ENCODE assay signal across 12 cellular contexts in genomic region chr22:38215156-38216038, GRCh38. TPM values are rescaled to one million over a fixed set of nuclear protein-coding genes. Genes with fewer than 3 reads are reported as not detected.
A peak's percentile ranks its signal among the peaks of the same experiment; 100 is the strongest.
DNase-seq lines count a peak whose midpoint lies in the region; ATAC-seq and TF ChIP-seq lines count a peak whose summit lies in the region.
"Had no signal": no experiment of that assay in that cellular context is flagged by ENCODE, and none has a peak within 500 bp of the region (broad histone marks: within the 10 kb centered on the region; RNA-seq: fewer than 3 reads in every experiment).

No MANE protein-coding gene starts in this region.

- H3K14ac ChIP-seq in mesenchymal stem cell (ENCODE audit: low read length in 2 of 2), result peak overlapping the region in 1 of 2 experiments; percentile 6

- H2BK5ac ChIP-seq in mesenchymal stem cell (ENCODE audit: low read depth, low read length, poor library complexity, severe bottlenecking), result no peak overlapping the region

- H2BK120ac ChIP-seq in mesenchymal stem cell (ENCODE audit: low read depth, low read length), result no peak overlapping the region

- no peak overlapping the region for H4K91ac ChIP-seq in mesenchymal stem cell (ENCODE audit: low read length)

- peaks cover 0 to 4% of the 10 kb centered on the region in 2 donors for H3K36me3 Mint-ChIP-seq in activated T-cell treated with anti-CD3 and anti-CD28 coated beads, Interleukin-2, amount 50 U/mL, for 72 hours (ENCODE audit: insufficient read depth in 2 of 2)
- H3K36me3 Mint-ChIP-seq in activated T-cell treated with anti-CD3 and anti-CD28 coated beads, Interleukin-2, amount 50 U/mL, for 4 hours (ENCODE audit: insufficient read depth), result no peaks in the 10 kb centered on the region
- peaks cover 3% of the 10 kb centered on the region for H3K36me3 Mint-ChIP-seq in WTC11

- no peak for ATAC-seq in activated T-cell treated with anti-CD3 and anti-CD28 coated beads, Interleukin-2, amount 50 U/mL, for 72 hours (replicated peaks in 1 of 2)
- ATAC-seq in activated T-cell treated with anti-CD3 and anti-CD28 coated beads, Interleukin-2, amount 50 U/mL, for 4 hours, result no peak
- no peak for ATAC-seq in WTC11
- ATAC-seq in thoracic aorta (ENCODE audit: insufficient number of reproducible peaks, low FRiP score, low read depth), result no peak
- ATAC-seq in GM21423 (IDR thresholded peaks at IDR 0.05; ENCODE audit: unreplicated experiment), result no peak

- POLR2A ChIA-PET in WTC11 (lab: Charles Lee), result interaction anchor here (1.0 to 1.5 kb wide), 3 partner anchors 12 to 71 kb away, joined by 3 to 6 read pairs (median 5); partner anchors contain the start of gene MAFF

- CTCF ChIA-PET in WTC11 (lab: Charles Lee), result interaction anchor here (0.8 to 4.0 kb wide), 8 partner anchors 10 to 163 kb away, joined by 3 to 24 read pairs (median 7); no protein-coding TSS in a partner anchor

- H3K9me3 ChIP-seq in mesenchymal stem cell (ENCODE audit: control insufficient read depth, low read length) (no peaks in the 10 kb centered on the region), thoracic aorta (no peaks in the 10 kb centered on the region)
- H3K9me3 ChIP-seq: esophagus muscularis mucosa had no signal

- H2BK12ac ChIP-seq in mesenchymal stem cell (ENCODE audit: low read length in 2 of 2), result peak overlapping the region in 1 of 2 experiments; percentile 12

- no peak overlapping the region for H2AK5ac ChIP-seq in mesenchymal stem cell (ENCODE audit: low read length, severe bottlenecking)

- H3K4me2 ChIP-seq in mesenchymal stem cell (ENCODE audit: low read length, poor library complexity, severe bottlenecking), result no peak overlapping the region

- H3K4me3 Mint-ChIP-seq in activated T-cell treated with anti-CD3 and anti-CD28 coated beads, Interleukin-2, amount 50 U/mL, for 72 hours, result peak overlapping the region; percentile 7 to 42
- H3K4me3 Mint-ChIP-seq in activated T-cell treated with anti-CD3 and anti-CD28 coated beads, Interleukin-2, amount 50 U/mL, for 4 hours, result no peak overlapping the region
- peak overlapping the region; percentile 61 for H3K4me3 Mint-ChIP-seq in WTC11
- H3K4me3 Mint-ChIP-seq: activated CD8-positive, alpha-beta memory T cell treated with anti-CD3 and anti-CD28 coated beads, Interleukin-2, amount 10 ng/mL, durations not matched to agents 7 days and 5 days; stimulated activated naive CD8-positive, alpha-beta T cell treated with anti-CD3 and anti-CD28 coated beads, Interleukin-15, Interleukin-2, amounts not matched to agents 100 ng/mL and 50 ng/mL, for 24 hours had no signal

- no peak for DNase-seq in activated T-cell treated with anti-CD3 and anti-CD28 coated beads, Interleukin-2, amount 50 U/mL, for 72 hours
- DNase-seq in activated T-cell treated with anti-CD3 and anti-CD28 coated beads, Interleukin-2, amount 50 U/mL, for 4 hours, result no peak
- DNase-seq in WTC11 (ENCODE audit: low spot score), result no peak
- peak; percentile 37 for DNase-seq in mesenchymal stem cell
- no peak for DNase-seq in thoracic aorta (ENCODE audit: low spot score)
- no peak for DNase-seq in RKO (ENCODE audit: low spot score)
- DNase-seq in UCSD-AML1 (lab: John Stamatoyannopoulos, UW; ENCODE audit: unreplicated experiment), result no peak
- DNase-seq: EL had no signal

- H3K27me3 Mint-ChIP-seq in activated T-cell treated with anti-CD3 and anti-CD28 coated beads, Interleukin-2, amount 50 U/mL, for 72 hours (ENCODE audit: low read depth), result no peaks in the 10 kb centered on the region
- H3K27me3 Mint-ChIP-seq in activated T-cell treated with anti-CD3 and anti-CD28 coated beads, Interleukin-2, amount 50 U/mL, for 4 hours (ENCODE audit: low read depth), result no peaks in the 10 kb centered on the region
- H3K27me3 Mint-ChIP-seq in WTC11 (ENCODE audit: low read depth), result peaks cover 29% of the 10 kb centered on the region
- H3K27me3 Mint-ChIP-seq: stimulated activated naive CD8-positive, alpha-beta T cell treated with anti-CD3 and anti-CD28 coated beads, Interleukin-15, Interleukin-2, amounts not matched to agents 100 ng/mL and 50 ng/mL, for 24 hours had no signal

- TF ChIP-seq CTCF in WTC11 (IDR thresholded peaks at IDR 0.05) (no peak), thoracic aorta (IDR thresholded peaks at IDR 0.05) (no peak)

- H3K36me3 ChIP-seq in mesenchymal stem cell (ENCODE audit: control insufficient read depth in 1 of 2, insufficient read depth in 2 of 2, low read depth in 1 of 2, low read length in 2 of 2) (peaks cover 29 to 44% of the 10 kb centered on the region in 2 experiments), thoracic aorta (peaks cover 4% of the 10 kb centered on the region)

- H3K27ac Mint-ChIP-seq in activated T-cell treated with anti-CD3 and anti-CD28 coated beads, Interleukin-2, amount 50 U/mL, for 72 hours, result no peak overlapping the region
- peak overlapping the region; percentile 60; the same call in 1 of the 2 replicates for H3K27ac Mint-ChIP-seq in WTC11
- H3K27ac Mint-ChIP-seq: activated CD8-positive, alpha-beta memory T cell treated with anti-CD3 and anti-CD28 coated beads, Interleukin-2, amount 10 ng/mL, durations not matched to agents 7 days and 5 days; stimulated activated naive CD8-positive, alpha-beta T cell treated with anti-CD3 and anti-CD28 coated beads, Interleukin-15, Interleukin-2, amounts not matched to agents 100 ng/mL and 50 ng/mL, for 24 hours had no signal

- 78% methylated on average over 10 of the region's 11 CpGs for WGBS in mesenchymal stem cell

- H3K4ac ChIP-seq in mesenchymal stem cell (ENCODE audit: low read depth in 1 of 2, low read length in 2 of 2), result no peak overlapping the region

- no peaks in the 10 kb centered on the region for H3K9me3 Mint-ChIP-seq in activated T-cell treated with anti-CD3 and anti-CD28 coated beads, Interleukin-2, amount 50 U/mL, for 72 hours
- H3K9me3 Mint-ChIP-seq in activated T-cell treated with anti-CD3 and anti-CD28 coated beads, Interleukin-2, amount 50 U/mL, for 4 hours, result no peaks in the 10 kb centered on the region
- no peaks in the 10 kb centered on the region for H3K9me3 Mint-ChIP-seq in WTC11
- H3K9me3 Mint-ChIP-seq: stimulated activated naive CD8-positive, alpha-beta T cell treated with anti-CD3 and anti-CD28 coated beads, Interleukin-15, Interleukin-2, amounts not matched to agents 100 ng/mL and 50 ng/mL, for 24 hours had no signal

- H4K8ac ChIP-seq in mesenchymal stem cell (ENCODE audit: low read length), result no peak overlapping the region

- H3K4me1 ChIP-seq in mesenchymal stem cell (ENCODE audit: control insufficient read depth, insufficient read depth, low read depth, low read length) (peaks cover 33% of the 10 kb centered on the region), thoracic aorta (ENCODE audit: control insufficient read depth in 1 of 2, low read depth in 2 of 2) (peaks cover 22 to 43% of the 10 kb centered on the region in 2 donors)

- H3K4me3 ChIP-seq in mesenchymal stem cell (ENCODE audit: insufficient read depth in 1 of 2, low read depth in 1 of 2, low read length in 2 of 2) (no peak overlapping the region), thoracic aorta (no peak overlapping the region)

- H3K79me1 ChIP-seq in mesenchymal stem cell (replicated peaks; ENCODE audit: low read length, poor library complexity, severe bottlenecking), result peaks cover 29% of the 10 kb centered on the region

- no peak overlapping the region for H2AFZ ChIP-seq in mesenchymal stem cell (ENCODE audit: low read depth, low read length)

- no peak overlapping the region for H3K23ac ChIP-seq in mesenchymal stem cell (ENCODE audit: low read length in 2 of 2)

- peak overlapping the region; percentile 33 for H2BK15ac ChIP-seq in mesenchymal stem cell (ENCODE audit: low read depth, poor library complexity, severe bottlenecking)

- H3K27ac ChIP-seq in mesenchymal stem cell (ENCODE audit: low read length, poor library complexity, severe bottlenecking), result no peak overlapping the region
- H3K27ac ChIP-seq in thoracic aorta, result peak overlapping the region; percentile 29 to 45

- H3K9ac ChIP-seq in mesenchymal stem cell (ENCODE audit: low read length), result peak overlapping the region; percentile 36

- no peaks in the 10 kb centered on the region for H3K27me3 ChIP-seq in mesenchymal stem cell (ENCODE audit: control insufficient read depth in 1 of 2, insufficient read depth in 1 of 2, low read length in 2 of 2)
- H3K27me3 ChIP-seq in thoracic aorta (replicated peaks; ENCODE audit: insufficient read depth), result no peaks in the 10 kb centered on the region
- H3K27me3 ChIP-seq: esophagus muscularis mucosa had no signal

- peak overlapping the region in 1 of 2 experiments; percentile 42 for H3K18ac ChIP-seq in mesenchymal stem cell (ENCODE audit: low read depth in 1 of 2, low read length in 2 of 2)

- H3K4me1 Mint-ChIP-seq in activated T-cell treated with anti-CD3 and anti-CD28 coated beads, Interleukin-2, amount 50 U/mL, for 72 hours (ENCODE audit: low read depth), result peaks cover 38% of the 10 kb centered on the region
- peaks cover 31% of the 10 kb centered on the region for H3K4me1 Mint-ChIP-seq in activated T-cell treated with anti-CD3 and anti-CD28 coated beads, Interleukin-2, amount 50 U/mL, for 4 hours (ENCODE audit: low read depth)
- peaks cover 24% of the 10 kb centered on the region for H3K4me1 Mint-ChIP-seq in WTC11

TF ChIP-seq in WTC11, 78 proteins besides CTCF, POLR2A, EP300 and RAD21 (continues in another document):
- no peak for TF ChIP-seq NR2C2 (CRISPR knock-in tag; IDR thresholded peaks at IDR 0.05)

RNA-seq across cellular contexts. Expression of gene MAFF, which starts 13.6 kb away (rescaled TPM):
- total RNA-seq in activated T-cell treated with anti-CD3 and anti-CD28 coated beads, Interleukin-2, amount 50 U/mL, for 72 hours, result 10 to 100 TPM; 15.6 to 20.3 TPM
- 10 to 100 TPM in 2 of 3 donors, 1 to 10 TPM in 1; 8.9 to 12.2 (median 10.7) TPM for total RNA-seq in activated T-cell treated with anti-CD3 and anti-CD28 coated beads, Interleukin-2, amount 50 U/mL, for 4 hours
- total RNA-seq in WTC11 (2021) (4.6 to 6.1 TPM (median 5.7 TPM) in 3 replicates), thoracic aorta (100 to 1,000 TPM in 1 of 2 donors, 10 to 100 TPM in 1; 97.6 to 111 TPM)
- 9.1 TPM for polyA plus RNA-seq in mesenchymal stem cell (2013, experiment 1 of 2)
- 8.8 TPM for polyA plus RNA-seq in mesenchymal stem cell (2013, experiment 2 of 2)

RNA-seq across cellular contexts. Expression of gene PLA2G6, which starts 33.8 kb away (rescaled TPM):
- 100 to 1,000 TPM in 1 of 2 donors, 10 to 100 TPM in 1; 87.5 to 102 TPM for total RNA-seq in activated T-cell treated with anti-CD3 and anti-CD28 coated beads, Interleukin-2, amount 50 U/mL, for 72 hours
- total RNA-seq in activated T-cell treated with anti-CD3 and anti-CD28 coated beads, Interleukin-2, amount 50 U/mL, for 4 hours, result 10 to 100 TPM; 18.1 to 29.8 (median 22.0) TPM
- total RNA-seq in WTC11 (2021), result 29.9 to 44.1 TPM (median 37.6 TPM) in 3 replicates
- 3.7 TPM for polyA plus RNA-seq in mesenchymal stem cell (2013, experiment 1 of 2)
- 4.4 TPM for polyA plus RNA-seq in mesenchymal stem cell (2013, experiment 2 of 2)
- 10 to 100 TPM; 27.4 to 50.4 TPM for total RNA-seq in thoracic aorta

RNA-seq across cellular contexts. Expression of gene TMEM184B, which starts 57.4 kb away (rescaled TPM):
- total RNA-seq in activated T-cell treated with anti-CD3 and anti-CD28 coated beads, Interleukin-2, amount 50 U/mL, for 72 hours, result 10 to 100 TPM; 22.9 to 27.5 TPM
- total RNA-seq in activated T-cell treated with anti-CD3 and anti-CD28 coated beads, Interleukin-2, amount 50 U/mL, for 4 hours, result 10 to 100 TPM; 26.5 to 33.5 (median 27.8) TPM
- 85.9 to 89.7 TPM (median 88.1 TPM) in 3 replicates for total RNA-seq in WTC11 (2021)
- 71.3 TPM for polyA plus RNA-seq in mesenchymal stem cell (2013, experiment 1 of 2)
- polyA plus RNA-seq in mesenchymal stem cell (2013, experiment 2 of 2), result 71.6 TPM
- 100 to 1,000 TPM; 134 to 254 TPM for total RNA-seq in thoracic aorta

Comparison
In these comparisons a context has a peak if more than half of its experiments do, and no peak if none do; other contexts are left out.
1. RNA of gene MAFF, which starts 13.6 kb away (total RNA-seq): 97.6 to 111 TPM in thoracic aorta; 15.6 to 20.3 TPM in activated T-cell treated with anti-CD3 and anti-CD28 coated beads, Interleukin-2, amount 50 U/mL, for 72 hours, 8.9 to 12.2 TPM in activated T-cell treated with anti-CD3 and anti-CD28 coated beads, Interleukin-2, amount 50 U/mL, for 4 hours and 4.6 to 6.1 TPM in WTC11; every median in the first group is over 4 times any median in the second.